Comparison of ENCODE assay signal across 16 cellular contexts in the genomic region with DNA sequence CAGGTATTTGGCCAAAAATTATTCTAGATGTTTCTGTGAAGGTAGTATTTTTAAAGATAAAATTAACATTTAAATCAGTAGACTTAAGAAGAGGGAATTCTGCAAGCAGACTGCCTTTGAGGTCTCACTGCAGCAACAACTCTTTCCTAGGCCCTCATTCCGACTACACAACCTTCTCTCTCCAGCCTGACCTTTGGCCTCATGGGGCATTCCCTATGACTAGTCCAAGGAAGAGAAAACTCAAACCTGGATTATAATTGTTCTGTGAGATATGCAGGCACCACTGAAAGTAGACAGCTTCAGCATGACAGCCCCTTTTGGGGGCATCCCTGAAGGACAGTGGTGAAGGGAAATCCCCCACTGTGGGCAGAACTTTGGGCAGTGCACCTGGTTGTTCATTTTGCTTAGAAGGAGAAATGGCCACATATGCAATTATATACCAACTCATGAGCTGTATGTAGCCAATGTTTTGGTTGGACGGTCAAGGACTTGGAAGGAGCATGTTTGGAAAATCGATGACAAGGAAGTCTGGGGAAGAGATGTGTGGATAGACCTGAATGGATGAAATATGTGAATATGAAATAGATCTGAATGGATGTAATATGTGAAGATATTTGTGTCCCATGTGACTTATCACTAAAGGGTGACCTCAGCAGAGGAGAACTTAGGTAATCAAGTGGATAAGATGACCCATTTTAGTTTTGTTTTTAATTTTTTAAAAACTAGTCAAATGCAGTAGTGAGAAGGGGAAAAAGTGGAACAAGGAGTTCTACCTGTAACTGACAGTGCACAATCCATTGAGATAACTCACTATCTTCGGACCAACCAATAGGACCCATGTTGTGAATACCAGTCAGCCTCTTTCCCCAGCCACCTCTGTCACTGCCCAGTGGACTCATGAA.
A peak's percentile ranks its signal among the peaks of the same experiment; 100 is the strongest.
DNase-seq lines count a peak whose midpoint lies in the region; ATAC-seq and TF ChIP-seq lines count a peak whose summit lies in the region.
"Had no signal": no experiment of that assay in that cellular context is flagged by ENCODE, and none has a peak within 500 bp of the region (broad histone marks: within the 10 kb centered on the region; RNA-seq: fewer than 3 reads in every experiment).

No MANE protein-coding gene starts in this region.

- no peak overlapping the region for H3K4me3 ChIP-seq in GM06990 (replicated peaks; ENCODE audit: low read depth, low read length)
- peak overlapping the region; percentile 44 for H3K4me3 ChIP-seq in OCI-LY3 (ENCODE audit: low read length)
- no peak overlapping the region for H3K4me3 ChIP-seq in gastroesophageal sphincter
- H3K4me3 ChIP-seq: BLaER1 treated with 17β-estradiol and CSF1 and Interleukin-3, amounts not matched to agents 10 nM and 100 nM; skin epidermis; upper lobe of right lung had no signal

- H3K79me2 ChIP-seq in OCI-LY3 (ENCODE audit: low read length): no peaks in the 10 kb centered on the region
- H3K79me2 ChIP-seq: parathyroid adenoma had no signal

- H3K27me3 ChIP-seq in GM06990 (replicated peaks; ENCODE audit: control insufficient read depth, insufficient read depth, low read length): no peaks in the 10 kb centered on the region
- 0 out of 2 replicates have a peak, but pooled peaks cover 3% of the 10 kb centered on the region for H3K27me3 ChIP-seq in OCI-LY3 (ENCODE audit: low read depth, low read length)
- no peaks in the 10 kb centered on the region for H3K27me3 ChIP-seq in gastroesophageal sphincter
- H3K27me3 ChIP-seq: BLaER1 treated with 17β-estradiol and CSF1 and Interleukin-3, amounts not matched to agents 10 nM and 100 nM; upper lobe of right lung had no signal

- no peak for TF ChIP-seq EP300 in gastroesophageal sphincter (IDR thresholded peaks at IDR 0.05)

- TF ChIP-seq CTCF in GM06990 (IDR thresholded peaks at IDR 0.05; ENCODE audit: insufficient read depth, low read length, poor library complexity, severe bottlenecking) (no peak), OCI-LY3 (IDR thresholded peaks at IDR 0.05; ENCODE audit: low read depth, low read length) (no peak), gastroesophageal sphincter (IDR thresholded peaks at IDR 0.05) (no peak)

- no peaks in the 10 kb centered on the region for H4K20me1 ChIP-seq in OCI-LY3 (ENCODE audit: insufficient read depth, low read length)
- H4K20me1 ChIP-seq: BLaER1 treated with 17β-estradiol and CSF1 and Interleukin-3, amounts not matched to agents 10 nM and 100 nM had no signal

- 90 to 94% methylated on average over 3 to 4 of the region's 4 CpGs for WGBS in gastroesophageal sphincter (ENCODE audit: low coverage in 1 of 2), 2 donors

- peak overlapping the region; percentile 66 for H3K4me2 ChIP-seq in OCI-LY3 (ENCODE audit: low read length)
- H3K4me2 ChIP-seq: BLaER1 treated with 17β-estradiol and CSF1 and Interleukin-3, amounts not matched to agents 10 nM and 100 nM had no signal

- peak overlapping the region; percentile 14; the same call in 1 of the 2 replicates for H3K9ac ChIP-seq in OCI-LY3 (ENCODE audit: low read length)
- H3K9ac ChIP-seq: BLaER1 treated with 17β-estradiol and CSF1 and Interleukin-3, amounts not matched to agents 10 nM and 100 nM; parathyroid adenoma had no signal

- no peak for TF ChIP-seq POLR2A in gastroesophageal sphincter (IDR thresholded peaks at IDR 0.05)

- peak overlapping the region; percentile 53 for H3K27ac ChIP-seq in OCI-LY3 (ENCODE audit: low read length)
- no peak overlapping the region for H3K27ac ChIP-seq in gastroesophageal sphincter
- H3K27ac ChIP-seq: BLaER1 treated with 17β-estradiol and CSF1 and Interleukin-3, amounts not matched to agents 10 nM and 100 nM; parathyroid adenoma; skin epidermis; upper lobe of right lung had no signal

- peaks cover 42% of the 10 kb centered on the region for H3K4me1 ChIP-seq in OCI-LY3 (ENCODE audit: low read length)
- H3K4me1 ChIP-seq in gastroesophageal sphincter: no peaks in the 10 kb centered on the region
- H3K4me1 ChIP-seq: BLaER1 treated with 17β-estradiol and CSF1 and Interleukin-3, amounts not matched to agents 10 nM and 100 nM; upper lobe of right lung had no signal

- H3K9me3 ChIP-seq in OCI-LY3 (ENCODE audit: insufficient read depth, low read length) (no peaks in the 10 kb centered on the region), gastroesophageal sphincter (no peaks in the 10 kb centered on the region)
- H3K9me3 ChIP-seq: upper lobe of right lung had no signal

- DNase-seq in GM06990 (ENCODE audit: extremely low read depth, insufficient read length): peak; percentile 55
- DNase-seq in DMS 273 (lab: John Stamatoyannopoulos, UW; ENCODE audit: unreplicated experiment): no peak
- DNase-seq in RKO (ENCODE audit: low spot score): no peak
- no peak for DNase-seq in NCI-H526 (lab: John Stamatoyannopoulos, UW)
- DNase-seq in G401 (ENCODE audit: low spot score): no peak
- DNase-seq: amygdala, DMS153, NCI-H1694, NCI-H2227 treated with DMSO at 0.1 percent for 48 hours, upper lobe of right lung had no signal

- H2AFZ ChIP-seq in OCI-LY3 (ENCODE audit: low read depth, low read length): no peak overlapping the region

- ATAC-seq in GM18868 (IDR thresholded peaks at IDR 0.05; ENCODE audit: unreplicated experiment): peak; percentile 66
- peak; percentile 13 for ATAC-seq in gastroesophageal sphincter
- ATAC-seq: upper lobe of right lung had no signal

- H3K36me3 ChIP-seq in GM06990 (ENCODE audit: control insufficient read depth, insufficient read depth, low read length) (no peaks in the 10 kb centered on the region), OCI-LY3 (replicated peaks; ENCODE audit: low read depth, low read length) (no peaks in the 10 kb centered on the region), gastroesophageal sphincter (no peaks in the 10 kb centered on the region)
- H3K36me3 ChIP-seq: BLaER1 treated with 17β-estradiol and CSF1 and Interleukin-3, amounts not matched to agents 10 nM and 100 nM; upper lobe of right lung had no signal

- in situ Hi-C loops in G401 (cut with HindIII; ENCODE audit: low sequenced_read_pairs): no loop called here
